17 cellular contexts compared by ENCODE assay signal in genomic region chr6:20814494-20814893, GRCh38.
"Had no signal": no experiment of that assay in that cellular context is flagged by ENCODE, and none has a peak within 500 bp of the region (broad histone marks: within the 10 kb centered on the region; RNA-seq: fewer than 3 reads in every experiment).

No MANE protein-coding gene starts in this region.

- H3K27ac ChIP-seq: ovary, right lobe of liver, stomach, testis, upper lobe of left lung had no signal

- FAIRE-seq: small intestine, TTC549 had no signal

- H3K4me1 ChIP-seq: right lobe of liver, testis had no signal

- H3K27me3 ChIP-seq: ovary, right lobe of liver, stomach, testis, upper lobe of left lung had no signal

- H3K4me3 Mint-ChIP-seq: activated CD8-positive, alpha-beta T cell treated with anti-CD3 and anti-CD28 coated beads for 36 hours; activated naive CD8-positive, alpha-beta T cell treated with anti-CD3 and anti-CD28 coated beads, Interleukin-2, amount 10 ng/mL, durations not matched to agents 7 days and 5 days; natural killer cell; T-helper 2 cell treated with Interferon-gamma antibody and Interleukin-4, amounts not matched to agents 5 μg/mL and 100 μg/mL, for 36 hours had no signal

- H3K36me3 ChIP-seq: ovary, right lobe of liver, stomach, upper lobe of left lung had no signal

- H3K9me3 Mint-ChIP-seq: activated CD8-positive, alpha-beta T cell treated with anti-CD3 and anti-CD28 coated beads for 36 hours had no signal

- H3K27ac Mint-ChIP-seq: activated CD8-positive, alpha-beta T cell treated with anti-CD3 and anti-CD28 coated beads for 36 hours; activated naive CD8-positive, alpha-beta T cell treated with anti-CD3 and anti-CD28 coated beads, Interleukin-2, amount 10 ng/mL, durations not matched to agents 7 days and 5 days; activated T-helper 2 cell treated with anti-CD3 and anti-CD28 coated beads, Interferon-gamma antibody, Interleukin-2, Interleukin-4, amounts not matched to agents 10 μg/mL and 5 μg/mL and 100 μg/mL, durations not matched to agents 14 hours and 24 hours and 36 hours; natural killer cell; T-helper 2 cell treated with Interferon-gamma antibody and Interleukin-4, amounts not matched to agents 5 μg/mL and 100 μg/mL, for 36 hours had no signal

- H3K36me3 Mint-ChIP-seq: natural killer cell had no signal

- H3K4me3 ChIP-seq: ovary, right lobe of liver, stomach, testis, upper lobe of left lung had no signal

- H3K27me3 Mint-ChIP-seq: activated CD8-positive, alpha-beta T cell treated with anti-CD3 and anti-CD28 coated beads for 36 hours; activated naive CD8-positive, alpha-beta T cell treated with anti-CD3 and anti-CD28 coated beads, Interleukin-2, amount 10 ng/mL, durations not matched to agents 7 days and 5 days had no signal

- DNase-seq: activated CD4-positive, alpha-beta T cell treated with anti-CD3 and anti-CD28 coated beads for 4 hours; activated CD8-positive, alpha-beta T cell treated with anti-CD3 and anti-CD28 coated beads for 36 hours; activated naive CD4-positive, alpha-beta T cell treated with Interleukin-2 at 50 U/mL for 16 hours; activated naive CD8-positive, alpha-beta T cell treated with anti-CD3 and anti-CD28 coated beads, Interleukin-2, amount 10 ng/mL, durations not matched to agents 7 days and 5 days; activated T-cell treated with anti-CD3 and anti-CD28 coated beads, Interleukin-2, amount 50 U/mL, for 1 hour; cortex of kidney; natural killer cell; ovary; right lobe of liver; small intestine; stimulated activated CD4-positive, alpha-beta T cell treated with anti-CD3 and anti-CD28 coated beads, Interleukin-4, amount 100 ng/mL, for 1 hour; stomach; testis; upper lobe of left lung had no signal

- ATAC-seq: activated CD8-positive, alpha-beta T cell treated with anti-CD3 and anti-CD28 coated beads for 36 hours; natural killer cell had no signal

- H3K9me3 ChIP-seq: ovary, right lobe of liver, stomach, testis, upper lobe of left lung had no signal

- H3K4me1 Mint-ChIP-seq: activated naive CD8-positive, alpha-beta T cell treated with anti-CD3 and anti-CD28 coated beads, Interleukin-2, amount 10 ng/mL, durations not matched to agents 7 days and 5 days had no signal
